10 cellular contexts compared by ENCODE assay signal in the genomic region with DNA sequence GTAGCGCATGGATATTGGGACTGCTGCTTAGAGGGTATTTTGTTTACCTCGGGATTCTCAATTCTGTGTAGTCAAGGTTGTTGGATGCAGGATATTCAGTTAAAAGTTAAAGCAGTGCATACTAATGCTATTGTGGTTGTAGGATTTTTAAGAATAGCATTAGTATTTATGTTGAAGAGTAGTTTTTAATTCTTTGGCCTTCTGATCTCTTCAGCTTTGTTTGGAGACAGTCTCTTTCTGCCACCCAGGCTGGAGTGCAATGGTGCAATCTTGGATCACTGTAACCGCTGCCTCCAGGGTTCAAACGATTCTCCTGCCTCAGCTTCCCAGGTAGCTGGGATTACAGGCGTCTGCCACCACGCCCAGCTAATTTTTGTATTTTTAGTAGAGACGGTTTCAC. TPM values are rescaled to one million over a fixed set of nuclear protein-coding genes. Genes with fewer than 3 reads are reported as not detected.
DNase-seq lines count a peak whose midpoint lies in the region; ATAC-seq, FAIRE-seq and TF ChIP-seq lines count a peak whose summit lies in the region.
"Had no signal": no experiment of that assay in that cellular context is flagged by ENCODE, and none has a peak within 500 bp of the region (broad histone marks: within the 10 kb centered on the region; RNA-seq: fewer than 3 reads in every experiment).

No MANE protein-coding gene starts in this region.

- no peaks in the 10 kb centered on the region for H3K9me3 Mint-ChIP-seq in CD8-positive, alpha-beta memory T cell
- peaks cover 4% of the 10 kb centered on the region for H3K9me3 Mint-ChIP-seq in neural crest cell

- peaks cover 0 to 13% (median 0%) of the 10 kb centered on the region in 3 donors for H3K36me3 Mint-ChIP-seq in CD8-positive, alpha-beta memory T cell
- H3K36me3 Mint-ChIP-seq in neural crest cell (ENCODE audit: low read depth) = peaks cover 15% of the 10 kb centered on the region

- intact Hi-C loops in tibial artery (cut with DNase I; ENCODE audit: low total_unique reads) = loop anchor here (10.0 kb wide), 1 partner anchor 147 kb away; no protein-coding TSS in a partner anchor

- H3K36me3 ChIP-seq in CD8-positive, alpha-beta memory T cell (ENCODE audit: insufficient read depth, low read length) = no peaks in the 10 kb centered on the region
- H3K36me3 ChIP-seq in MG63 (peaks cover 10% of the 10 kb centered on the region), bronchial epithelial cell (ENCODE audit: control insufficient read depth, insufficient read depth, low read length) (no peaks in the 10 kb centered on the region), tibial artery (no peaks in the 10 kb centered on the region)

- H3K4me1 Mint-ChIP-seq in CD8-positive, alpha-beta memory T cell = peaks cover 64 to 78% (median 78%) of the 10 kb centered on the region in 3 donors
- H3K4me1 Mint-ChIP-seq in neural crest cell = peaks cover 32% of the 10 kb centered on the region

- H3K9me3 ChIP-seq in CD8-positive, alpha-beta memory T cell (ENCODE audit: low read length) = no peaks in the 10 kb centered on the region
- peaks cover 1% of the 10 kb centered on the region; the same call in 1 of the 2 replicates for H3K9me3 ChIP-seq in MG63
- no peaks in the 10 kb centered on the region for H3K9me3 ChIP-seq in tibial artery

- H3K4me3 ChIP-seq in CD8-positive, alpha-beta memory T cell (ENCODE audit: low read length) = peak overlapping the region; percentile 85
- H3K4me3 ChIP-seq in MG63 (peak overlapping the region; percentile 86), bronchial epithelial cell (ENCODE audit: low read depth, low read length) (peak overlapping the region; percentile 96), tibial artery (no peak overlapping the region)

- CTCF ChIA-PET in CD8-positive, alpha-beta memory T cell (lab: Charles Lee) = interaction anchor here (2.2 kb wide), 2 partner anchors 35 to 38 kb away, joined by 5 to 10 read pairs; a partner anchor contains a TSS

- H3K4me1 ChIP-seq in CD8-positive, alpha-beta memory T cell (ENCODE audit: insufficient read depth, low read length) = peaks cover 56% of the 10 kb centered on the region
- H3K4me1 ChIP-seq in tibial artery = peaks cover 0 to 24% (median 13%) of the 10 kb centered on the region in 4 donors

- H3K27me3 Mint-ChIP-seq in CD8-positive, alpha-beta memory T cell = peaks cover 0 to 2% of the 10 kb centered on the region in 2 donors
- H3K27me3 Mint-ChIP-seq in neural crest cell (ENCODE audit: low read depth) = no peaks in the 10 kb centered on the region

- no peak for TF ChIP-seq CTCF in bronchial epithelial cell (IDR thresholded peaks at IDR 0.05; ENCODE audit: insufficient read depth, low read length, severe bottlenecking)
- no peak for TF ChIP-seq CTCF in neural crest cell (conservative IDR thresholded peaks at IDR 0.05)
- no peak for TF ChIP-seq CTCF in tibial artery (IDR thresholded peaks at IDR 0.05)

- no peak for ATAC-seq in GM21526 (IDR thresholded peaks at IDR 0.05; ENCODE audit: low FRiP score, unreplicated experiment)
- ATAC-seq in GM18873 (IDR thresholded peaks at IDR 0.05; ENCODE audit: low FRiP score, unreplicated experiment) = no peak

- H3K27ac Mint-ChIP-seq in CD8-positive, alpha-beta memory T cell = peak overlapping the region; percentile 96 to 100 (median 99)
- H3K27ac Mint-ChIP-seq in neural crest cell (ENCODE audit: unreplicated experiment) = no peak overlapping the region

- H3K4me3 Mint-ChIP-seq in CD8-positive, alpha-beta memory T cell = peak overlapping the region; percentile 86 to 98 (median 94)
- peak overlapping the region; percentile 91 for H3K4me3 Mint-ChIP-seq in neural crest cell

- no peak for DNase-seq in CD8-positive, alpha-beta memory T cell
- no peak for DNase-seq in MG63
- DNase-seq in bronchial epithelial cell (ENCODE audit: low read depth) = no peak
- no peak for DNase-seq in neural crest cell (ENCODE audit: low read depth, low spot score)
- no peak for DNase-seq in tibial artery
- DNase-seq in DMS79 treated with DMSO at 0.1 percent for 48 hours (lab: John Stamatoyannopoulos, UW) = no peak
- DNase-seq: dorsolateral prefrontal cortex, NCI-H2029 treated with DMSO at 0.1 percent for 48 hours had no signal

- H3K27ac ChIP-seq in CD8-positive, alpha-beta memory T cell (ENCODE audit: low read depth, low read length) = peak overlapping the region; percentile 99
- no peak overlapping the region for H3K27ac ChIP-seq in tibial artery

- no peaks in the 10 kb centered on the region for H3K27me3 ChIP-seq in CD8-positive, alpha-beta memory T cell (ENCODE audit: insufficient read depth, low read length, poor library complexity, severe bottlenecking)
- H3K27me3 ChIP-seq in MG63 (no peaks in the 10 kb centered on the region), bronchial epithelial cell (ENCODE audit: control insufficient read depth, insufficient read depth, low read length) (no peaks in the 10 kb centered on the region), tibial artery (no peaks in the 10 kb centered on the region)
- H3K27me3 ChIP-seq: dorsolateral prefrontal cortex had no signal

- FAIRE-seq in bronchial epithelial cell (lab: Jason Lieb, UNC) = no peak

- POLR2A ChIA-PET in CD8-positive, alpha-beta memory T cell (lab: Charles Lee) = interaction anchor here (3.0 kb wide), 1 partner anchor 38 kb away, joined by 33 read pairs; a partner anchor contains a TSS

RNA-seq across cellular contexts. Expression of a gene that starts 1.5 kb away (rescaled TPM):
- total RNA-seq in CD8-positive, alpha-beta memory T cell = 10 to 100 TPM; 32.8 to 35.7 TPM
- polyA plus RNA-seq in CD8-positive, alpha-beta memory T cell = 19.2 TPM
- total RNA-seq in MG63 (2014; rRNA removed; shearing (Covaris generic); ENCODE audit: low replicate concordance) = 5.1 and 19.6 TPM in 2 replicates
- total RNA-seq in bronchial epithelial cell = 29.7 and 32.0 TPM in 2 replicates
- 34.3 and 39.7 TPM in 2 replicates for total RNA-seq in neural crest cell

RNA-seq across cellular contexts. Expression of a gene that starts 37.7 kb away (rescaled TPM):
- total RNA-seq in CD8-positive, alpha-beta memory T cell = 1 to 10 TPM; 3.6 to 3.9 TPM
- polyA plus RNA-seq in CD8-positive, alpha-beta memory T cell = 0.20 TPM
- total RNA-seq in MG63 (2014; rRNA removed; shearing (Covaris generic); ENCODE audit: low replicate concordance) = 5.1 and 5.6 TPM in 2 replicates
- total RNA-seq in bronchial epithelial cell (7.0 and 12.6 TPM in 2 replicates), neural crest cell (14.8 and 15.1 TPM in 2 replicates)

Comparison
In these comparisons a context has a peak if more than half of its experiments do, and no peak if none do; other contexts are left out.
1. H3K4me3 ChIP-seq: peak in CD8-positive, alpha-beta memory T cell (single experiment), MG63 (single experiment) and bronchial epithelial cell (single experiment); none in tibial artery (0 of 2).